In genomic region chr1:232622981-232623380, GRCh38 we compare ENCODE assay signal across 16 cellular contexts. TPM values are rescaled to one million over a fixed set of nuclear protein-coding genes. Genes with fewer than 3 reads are reported as not detected.
DNase-seq lines count a peak whose midpoint lies in the region; ATAC-seq and TF ChIP-seq lines count a peak whose summit lies in the region.
"Had no signal": no experiment of that assay in that cellular context is flagged by ENCODE, and none has a peak within 500 bp of the region (broad histone marks: within the 10 kb centered on the region; RNA-seq: fewer than 3 reads in every experiment).

No MANE protein-coding gene starts in this region.

- peaks cover 6 to 100% (median 76%) of the 10 kb centered on the region in 9 donors for H3K4me1 ChIP-seq in heart right ventricle
- H3K4me1 ChIP-seq in psoas muscle, result peaks cover 21% of the 10 kb centered on the region
- H3K4me1 ChIP-seq in aorta (ENCODE audit: control insufficient read depth in 1 of 2, insufficient read depth in 2 of 2, low read length in 2 of 2), result peaks cover 0 to 4% of the 10 kb centered on the region in 2 donors

- TF ChIP-seq CTCF in heart right ventricle (IDR thresholded peaks at IDR 0.05) (no peak), psoas muscle (IDR thresholded peaks at IDR 0.05) (no peak)

- H3K4me3 ChIP-seq in heart right ventricle (no peak overlapping the region), psoas muscle (no peak overlapping the region), aorta (ENCODE audit: low read length in 2 of 2) (no peak overlapping the region)
- H3K4me3 ChIP-seq: esophagus muscularis mucosa, lung, vagina had no signal

- intact Hi-C loops in heart right ventricle (cut with DNase I) (loop anchor here in 9 of 10 donors (5.0 to 10.0 kb wide), 18 partner anchors 36 to 868 kb away; no protein-coding TSS in a partner anchor), psoas muscle (cut with DNase I) (loop anchor here (10.0 kb wide), 3 partner anchors 138 to 758 kb away; no protein-coding TSS in a partner anchor), aorta (cut with DNase I) (loop anchor here (10.0 kb wide), 2 partner anchors 208 to 478 kb away; no protein-coding TSS in a partner anchor)

- H3K36me3 ChIP-seq in heart right ventricle (no peaks in the 10 kb centered on the region), psoas muscle (ENCODE audit: insufficient read depth in 1 of 2, low read depth in 1 of 2) (no peaks in the 10 kb centered on the region), aorta (ENCODE audit: control insufficient read depth in 1 of 2, insufficient read depth in 2 of 2, low read length in 1 of 2) (no peaks in the 10 kb centered on the region)
- H3K36me3 ChIP-seq: esophagus muscularis mucosa, neutrophil, vagina had no signal

- peak; percentile 14 for DNase-seq in NCI-H2029 (lab: John Stamatoyannopoulos, UW)
- no peak for DNase-seq in NCI-H2029 treated with DMSO at 0.1 percent for 48 hours (lab: John Stamatoyannopoulos, UW)
- peak; percentile 21 for DNase-seq in NCI-H446 treated with DMSO at 0.1 percent for 48 hours (lab: John Stamatoyannopoulos, UW)
- no peak for DNase-seq in heart right ventricle
- DNase-seq in psoas muscle, result no peak
- no peak for DNase-seq in aorta
- DNase-seq in stimulated activated CD4-positive, alpha-beta T cell treated with anti-CD3 and anti-CD28 coated beads, Interleukin-2, amount 100 ng/mL, for 24 hours, result no peak
- DNase-seq: activated CD4-positive, alpha-beta T cell treated with anti-CD3 and anti-CD28 coated beads, Interleukin-2, amount 10 ng/mL, durations not matched to agents 24 days and 14 days; Karpas-422; NCI-H187; stimulated activated naive CD8-positive, alpha-beta T cell treated with anti-CD3 and anti-CD28 coated beads, Interleukin-15, Interleukin-2, amounts not matched to agents 100 U/mL and 50 U/mL, for 24 hours had no signal

- H3K27ac ChIP-seq in heart right ventricle, result peak overlapping the region in 9 of 10 donors; percentile 16 to 84 (median 53)
- H3K27ac ChIP-seq in psoas muscle, result peak overlapping the region; percentile 19
- H3K27ac ChIP-seq in aorta (ENCODE audit: low read depth in 1 of 2, low read length in 2 of 2), result no peak overlapping the region
- H3K27ac ChIP-seq: vagina had no signal

- no peaks in the 10 kb centered on the region for H3K27me3 ChIP-seq in heart right ventricle
- H3K27me3 ChIP-seq in psoas muscle (ENCODE audit: insufficient read depth in 3 of 3, low read length in 2 of 3), result no peaks in the 10 kb centered on the region
- no peaks in the 10 kb centered on the region for H3K27me3 ChIP-seq in aorta (ENCODE audit: control insufficient read depth in 1 of 2, insufficient read depth in 2 of 2, low read length in 1 of 2)
- H3K27me3 ChIP-seq: esophagus muscularis mucosa, vagina had no signal

- ATAC-seq in heart right ventricle (peak in 5 of 8 donors; percentile 30 to 43 (median 36)), psoas muscle (no peak), aorta (ENCODE audit: low FRiP score) (no peak), HG03175 (IDR thresholded peaks at IDR 0.05; ENCODE audit: unreplicated experiment) (no peak)

- H3K9me3 ChIP-seq in heart right ventricle (no peaks in the 10 kb centered on the region), psoas muscle (no peaks in the 10 kb centered on the region), aorta (ENCODE audit: control insufficient read depth, low read length) (no peaks in the 10 kb centered on the region)
- H3K9me3 ChIP-seq: esophagus muscularis mucosa, neutrophil, vagina had no signal

- WGBS in heart right ventricle, 2 donors, result 50 to 59% methylated on average over 8 of the region's 8 CpGs
- WGBS in psoas muscle, 3 donors, result 61 to 76% (median 74%) methylated on average over 7 to 8 of the region's 8 CpGs
- WGBS in aorta, 2 donors, result 85 to 86% methylated on average over 8 of the region's 8 CpGs

RNA-seq across cellular contexts. Expression of gene SIPA1L2, which starts 7.0 kb away (rescaled TPM):
- total RNA-seq in heart right ventricle (100 to 1,000 TPM in 5 of 10 donors, 10 to 100 TPM in 5; 64.9 to 141 (median 101) TPM), psoas muscle (10 to 100 TPM in 3 of 4 donors, 1 to 10 TPM in 1; 4.3 to 54.4 (median 14.8) TPM), aorta (10 to 100 TPM; 11.3 to 27.6 TPM)
- polyA plus RNA-seq in heart right ventricle (10 to 100 TPM; 20.3 to 39.3 TPM), psoas muscle (1 to 10 TPM; 5.9 to 9.4 (median 6.2) TPM), aorta (1 to 10 TPM; 2.9 to 9.1 TPM)

Comparison
In these comparisons a context has a peak if more than half of its experiments do, and no peak if none do; other contexts are left out.
1. DNase-seq: peak in NCI-H2029 (single experiment) and NCI-H446 treated with DMSO at 0.1 percent for 48 hours (single experiment); none in NCI-H2029 treated with DMSO at 0.1 percent for 48 hours (single experiment), heart right ventricle (0 of 2), psoas muscle (0 of 2), aorta (0 of 2) and stimulated activated CD4-positive, alpha-beta T cell treated with anti-CD3 and anti-CD28 coated beads, Interleukin-2, amount 100 ng/mL, for 24 hours (0 of 2).
2. ATAC-seq: peak in heart right ventricle (5 of 8); none in psoas muscle (0 of 4), aorta (single experiment) and HG03175 (single experiment).
3. H3K27ac ChIP-seq: peak in heart right ventricle (9 of 10) and psoas muscle (single experiment); none in aorta (0 of 2).